In the genomic region with DNA sequence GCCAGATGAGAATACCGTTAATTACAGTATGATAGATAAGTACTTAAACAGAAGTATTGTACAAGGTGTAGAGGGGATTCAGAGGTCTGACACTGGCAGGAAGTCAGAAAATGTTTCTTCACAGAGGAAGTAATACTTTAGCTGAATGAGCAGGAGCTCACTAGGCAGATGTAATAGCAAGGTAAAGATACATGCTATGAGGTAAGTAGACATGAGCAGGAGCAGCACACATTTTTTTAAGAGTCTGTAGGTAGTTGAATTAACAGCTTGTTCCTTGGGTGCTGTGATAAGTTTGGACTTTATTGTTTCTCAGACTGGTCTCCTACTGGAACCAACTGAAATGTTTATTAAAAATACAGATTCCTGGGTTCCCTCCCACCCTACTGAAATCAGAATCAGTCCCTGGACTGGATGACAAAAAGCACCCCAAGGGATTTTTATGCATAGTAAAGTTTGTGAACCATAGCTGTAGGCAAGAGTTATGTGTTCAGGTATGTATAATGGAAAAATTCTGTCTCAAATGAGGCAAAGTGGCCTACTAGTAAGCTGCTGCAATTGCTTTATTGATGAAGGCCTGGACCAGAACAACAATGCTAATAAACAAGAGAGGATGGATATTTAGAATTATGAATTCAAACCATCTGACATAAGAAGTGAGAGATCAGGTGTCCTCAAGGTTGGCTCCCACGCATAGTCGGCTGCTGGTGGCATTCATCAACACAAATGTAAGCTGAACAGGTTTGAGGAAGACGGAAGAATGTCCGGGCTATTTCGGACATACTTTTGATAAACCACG, we compare ENCODE assay signal across 1 cellular context.
TF ChIP-seq lines count a peak whose summit lies in the region.

No MANE protein-coding gene starts in this region.

TF ChIP-seq in liver, 16 proteins besides CTCF, POLR2A, EP300 and RAD21 (continued from another document):
- TF ChIP-seq, protein P1, sequence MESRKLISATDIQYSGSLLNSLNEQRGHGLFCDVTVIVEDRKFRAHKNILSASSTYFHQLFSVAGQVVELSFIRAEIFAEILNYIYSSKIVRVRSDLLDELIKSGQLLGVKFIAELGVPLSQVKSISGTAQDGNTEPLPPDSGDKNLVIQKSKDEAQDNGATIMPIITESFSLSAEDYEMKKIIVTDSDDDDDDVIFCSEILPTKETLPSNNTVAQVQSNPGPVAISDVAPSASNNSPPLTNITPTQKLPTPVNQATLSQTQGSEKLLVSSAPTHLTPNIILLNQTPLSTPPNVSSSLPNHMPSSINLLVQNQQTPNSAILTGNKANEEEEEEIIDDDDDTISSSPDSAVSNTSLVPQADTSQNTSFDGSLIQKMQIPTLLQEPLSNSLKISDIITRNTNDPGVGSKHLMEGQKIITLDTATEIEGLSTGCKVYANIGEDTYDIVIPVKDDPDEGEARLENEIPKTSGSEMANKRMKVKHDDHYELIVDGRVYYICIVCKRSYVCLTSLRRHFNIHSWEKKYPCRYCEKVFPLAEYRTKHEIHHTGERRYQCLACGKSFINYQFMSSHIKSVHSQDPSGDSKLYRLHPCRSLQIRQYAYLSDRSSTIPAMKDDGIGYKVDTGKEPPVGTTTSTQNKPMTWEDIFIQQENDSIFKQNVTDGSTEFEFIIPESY (IDR thresholded peaks at IDR 0.05), result no peak
- TF ChIP-seq GABPA (IDR thresholded peaks at IDR 0.05 in 1 of 2, conservative IDR thresholded peaks at IDR 0.05 in 1 of 2) (no peak), TAF1 (conservative IDR thresholded peaks at IDR 0.05) (no peak), RXRA (IDR thresholded peaks at IDR 0.05) (no peak), YY1 (IDR thresholded peaks at IDR 0.05) (no peak), EGR1 (IDR thresholded peaks at IDR 0.05; ENCODE audit: low read depth in 2 of 2) (no peak), FOXA1 (IDR thresholded peaks at IDR 0.05) (no peak), FOXA2 (IDR thresholded peaks at IDR 0.05) (no peak)
- TF ChIP-seq, protein P2, sequence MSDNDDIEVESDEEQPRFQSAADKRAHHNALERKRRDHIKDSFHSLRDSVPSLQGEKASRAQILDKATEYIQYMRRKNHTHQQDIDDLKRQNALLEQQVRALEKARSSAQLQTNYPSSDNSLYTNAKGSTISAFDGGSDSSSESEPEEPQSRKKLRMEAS (IDR thresholded peaks at IDR 0.05), result no peak
- TF ChIP-seq, protein P3, sequence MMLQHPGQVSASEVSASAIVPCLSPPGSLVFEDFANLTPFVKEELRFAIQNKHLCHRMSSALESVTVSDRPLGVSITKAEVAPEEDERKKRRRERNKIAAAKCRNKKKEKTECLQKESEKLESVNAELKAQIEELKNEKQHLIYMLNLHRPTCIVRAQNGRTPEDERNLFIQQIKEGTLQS (IDR thresholded peaks at IDR 0.05), result no peak
- TF ChIP-seq, protein P4, sequence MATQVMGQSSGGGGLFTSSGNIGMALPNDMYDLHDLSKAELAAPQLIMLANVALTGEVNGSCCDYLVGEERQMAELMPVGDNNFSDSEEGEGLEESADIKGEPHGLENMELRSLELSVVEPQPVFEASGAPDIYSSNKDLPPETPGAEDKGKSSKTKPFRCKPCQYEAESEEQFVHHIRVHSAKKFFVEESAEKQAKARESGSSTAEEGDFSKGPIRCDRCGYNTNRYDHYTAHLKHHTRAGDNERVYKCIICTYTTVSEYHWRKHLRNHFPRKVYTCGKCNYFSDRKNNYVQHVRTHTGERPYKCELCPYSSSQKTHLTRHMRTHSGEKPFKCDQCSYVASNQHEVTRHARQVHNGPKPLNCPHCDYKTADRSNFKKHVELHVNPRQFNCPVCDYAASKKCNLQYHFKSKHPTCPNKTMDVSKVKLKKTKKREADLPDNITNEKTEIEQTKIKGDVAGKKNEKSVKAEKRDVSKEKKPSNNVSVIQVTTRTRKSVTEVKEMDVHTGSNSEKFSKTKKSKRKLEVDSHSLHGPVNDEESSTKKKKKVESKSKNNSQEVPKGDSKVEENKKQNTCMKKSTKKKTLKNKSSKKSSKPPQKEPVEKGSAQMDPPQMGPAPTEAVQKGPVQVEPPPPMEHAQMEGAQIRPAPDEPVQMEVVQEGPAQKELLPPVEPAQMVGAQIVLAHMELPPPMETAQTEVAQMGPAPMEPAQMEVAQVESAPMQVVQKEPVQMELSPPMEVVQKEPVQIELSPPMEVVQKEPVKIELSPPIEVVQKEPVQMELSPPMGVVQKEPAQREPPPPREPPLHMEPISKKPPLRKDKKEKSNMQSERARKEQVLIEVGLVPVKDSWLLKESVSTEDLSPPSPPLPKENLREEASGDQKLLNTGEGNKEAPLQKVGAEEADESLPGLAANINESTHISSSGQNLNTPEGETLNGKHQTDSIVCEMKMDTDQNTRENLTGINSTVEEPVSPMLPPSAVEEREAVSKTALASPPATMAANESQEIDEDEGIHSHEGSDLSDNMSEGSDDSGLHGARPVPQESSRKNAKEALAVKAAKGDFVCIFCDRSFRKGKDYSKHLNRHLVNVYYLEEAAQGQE (IDR thresholded peaks at IDR 0.05), result no peak
TF ChIP-seq in liver: peak in this region for 0.
